Comparison of ENCODE assay signal across 8 cellular contexts in genomic region chr17:28723836-28724499, GRCh38. TPM values are rescaled to one million over a fixed set of nuclear protein-coding genes. Genes with fewer than 3 reads are reported as not detected.
DNase-seq lines count a peak whose midpoint lies in the region; ATAC-seq and TF ChIP-seq lines count a peak whose summit lies in the region.
"Not testable (repeated sequence)": the region's sequence is repeated elsewhere in the genome, so short reads cannot be mapped to it uniquely, and the experiment has no call there.

No MANE protein-coding gene starts in this region.

- not testable (repeated sequence) for H4K20me1 ChIP-seq in OCI-LY7 (ENCODE audit: insufficient read depth, low read length)

- H3K9ac ChIP-seq in adipocyte (ENCODE audit: low read length) = peak overlapping the region; percentile 95

- H3K27me3 Mint-ChIP-seq in CD4-positive, alpha-beta T cell; activated CD4-positive, alpha-beta T cell treated with anti-CD3 and anti-CD28 coated beads, Interleukin-2, amount 10 ng/mL, durations not matched to agents 7 days and 5 days; naive thymus-derived CD8-positive, alpha-beta T cell; stimulated activated naive CD8-positive, alpha-beta T cell treated with anti-CD3 and anti-CD28 coated beads, Interleukin-15, amount 100 ng/mL, for 72 hours: not testable (repeated sequence)

- H3K36me3 Mint-ChIP-seq in CD4-positive, alpha-beta T cell (ENCODE audit: low read depth) = peaks cover 72% of the 10 kb centered on the region
- H3K36me3 Mint-ChIP-seq in activated CD4-positive, alpha-beta T cell treated with anti-CD3 and anti-CD28 coated beads, Interleukin-2, amount 10 ng/mL, durations not matched to agents 7 days and 5 days (ENCODE audit: low read depth) = peaks cover 51% of the 10 kb centered on the region
- peaks cover 9 to 57% (median 25%) of the 10 kb centered on the region in 3 donors for H3K36me3 Mint-ChIP-seq in naive thymus-derived CD8-positive, alpha-beta T cell

- peaks cover 82% of the 10 kb centered on the region for H3K4me1 Mint-ChIP-seq in CD4-positive, alpha-beta T cell (ENCODE audit: low read depth)
- H3K4me1 Mint-ChIP-seq in activated CD4-positive, alpha-beta T cell treated with anti-CD3 and anti-CD28 coated beads, Interleukin-2, amount 10 ng/mL, durations not matched to agents 7 days and 5 days = peaks cover 74% of the 10 kb centered on the region
- H3K4me1 Mint-ChIP-seq in naive thymus-derived CD8-positive, alpha-beta T cell = peaks cover 25 to 83% (median 71%) of the 10 kb centered on the region in 4 donors
- peaks cover 79% of the 10 kb centered on the region for H3K4me1 Mint-ChIP-seq in stimulated activated naive CD8-positive, alpha-beta T cell treated with anti-CD3 and anti-CD28 coated beads, Interleukin-15, amount 100 ng/mL, for 72 hours

- H3K9me3 Mint-ChIP-seq in CD4-positive, alpha-beta T cell; activated CD4-positive, alpha-beta T cell treated with anti-CD3 and anti-CD28 coated beads, Interleukin-2, amount 10 ng/mL, durations not matched to agents 7 days and 5 days; naive thymus-derived CD8-positive, alpha-beta T cell; stimulated activated naive CD8-positive, alpha-beta T cell treated with anti-CD3 and anti-CD28 coated beads, Interleukin-15, amount 100 ng/mL, for 72 hours: not testable (repeated sequence)

- H3K27me3 ChIP-seq in CD4-positive, alpha-beta T cell (ENCODE audit: control insufficient read depth, insufficient read depth, low read length); HL-60 (ENCODE audit: insufficient read depth, poor library complexity, severe bottlenecking); adipocyte (replicated peaks; ENCODE audit: control insufficient read depth, insufficient read depth, low read length); esophagus (ENCODE audit: control insufficient read depth in 1 of 2, insufficient read depth in 2 of 2, low read length in 2 of 2): not testable (repeated sequence)

- H3K27ac ChIP-seq in CD4-positive, alpha-beta T cell (ENCODE audit: low read depth, low read length); HL-60 (replicated peaks): not testable (repeated sequence)
- H3K27ac ChIP-seq in OCI-LY7 (ENCODE audit: low read depth, low read length, poor library complexity, severe bottlenecking) (peak overlapping the region; percentile 82), esophagus (ENCODE audit: low read depth in 2 of 2, low read length in 1 of 2) (peak overlapping the region; percentile 30 to 93)

- not testable (repeated sequence) for H3K9me3 ChIP-seq in CD4-positive, alpha-beta T cell (ENCODE audit: control insufficient read depth, low read length); OCI-LY7 (ENCODE audit: low read length); adipocyte (ENCODE audit: control insufficient read depth, low read length); esophagus (ENCODE audit: control insufficient read depth in 2 of 2, insufficient read depth in 1 of 2, low read depth in 1 of 2, low read length in 1 of 2)

- H3K79me2 ChIP-seq in OCI-LY7 (ENCODE audit: insufficient read depth, low read depth, low read length) = peaks cover 35% of the 10 kb centered on the region

- intact Hi-C loops in CD4-positive, alpha-beta T cell (cut with DNase I, micrococcal nuclease) = loop anchor here in 1 of 2 experiments (2.0 kb wide), 1 partner anchor 393 kb away; no protein-coding TSS in a partner anchor
- intact Hi-C loops in OCI-LY7 (cut with micrococcal nuclease; ENCODE audit: unreplicated experiment) = not testable (repeated sequence)

- not testable (repeated sequence) for DNase-seq in CD4-positive, alpha-beta T cell; HL-60 (ENCODE audit: low read depth in 1 of 2, low spot score in 1 of 2); OCI-LY7 (ENCODE audit: low spot score); activated CD4-positive, alpha-beta T cell treated with anti-CD3 and anti-CD28 coated beads, Interleukin-2, amount 10 ng/mL, durations not matched to agents 7 days and 5 days; adipocyte (ENCODE audit: low read depth); naive thymus-derived CD8-positive, alpha-beta T cell; stimulated activated naive CD8-positive, alpha-beta T cell treated with anti-CD3 and anti-CD28 coated beads, Interleukin-15, amount 100 ng/mL, for 72 hours

- CTCF ChIA-PET in CD4-positive, alpha-beta T cell (lab: Charles Lee) = interaction anchor here (1.4 to 10.8 kb wide), 3 partner anchors 24 to 178 kb away, joined by 3 to 373 read pairs (median 70); partner anchors contain the start of gene TRAF4
- CTCF ChIA-PET in OCI-LY7 (lab: Charles Lee; ENCODE audit: unreplicated experiment) = not testable (repeated sequence)
- CTCF ChIA-PET in activated CD4-positive, alpha-beta T cell treated with anti-CD3 and anti-CD28 coated beads, Interleukin-2, amount 10 ng/mL, durations not matched to agents 7 days and 5 days (lab: Charles Lee) = interaction anchor here (1.1 kb wide), 1 partner anchor 26 kb away, joined by 3 read pairs; no protein-coding TSS in a partner anchor

- POLR2A ChIA-PET in CD4-positive, alpha-beta T cell (lab: Charles Lee) = interaction anchor here (5.7 to 6.5 kb wide), 2 partner anchors 13 to 227 kb away, joined by 58 to 149 read pairs; partner anchors contain the start of genes PHF12 and PROCA1
- POLR2A ChIA-PET in OCI-LY7 (lab: Charles Lee); activated CD4-positive, alpha-beta T cell treated with anti-CD3 and anti-CD28 coated beads, Interleukin-2, amount 10 ng/mL, durations not matched to agents 7 days and 5 days (lab: Charles Lee): not testable (repeated sequence)
- POLR2A ChIA-PET in naive thymus-derived CD8-positive, alpha-beta T cell (lab: Charles Lee) = interaction anchor here (0.7 to 7.5 kb wide), 3 partner anchors 13 to 227 kb away, joined by 3 to 365 read pairs (median 106); partner anchors contain the start of genes PHF12, PROCA1 and TRAF4

- peak overlapping the region; percentile 100 for H3K4me2 ChIP-seq in OCI-LY7 (ENCODE audit: low read length)

- peak overlapping the region; percentile 68 for H3K4me3 ChIP-seq in HL-60 (replicated peaks; ENCODE audit: insufficient read depth, low read length)
- H3K4me3 ChIP-seq in OCI-LY7 (ENCODE audit: low read depth, low read length, poor library complexity, severe bottlenecking); adipocyte (ENCODE audit: low read length); esophagus (ENCODE audit: low read depth in 1 of 2, low read length in 2 of 2): not testable (repeated sequence)

- not testable (repeated sequence) for BruUV-seq in OCI-LY7 (replicated peaks; lab: Mats Ljungman, UMichigan)

- H3K27ac Mint-ChIP-seq in CD4-positive, alpha-beta T cell = peak overlapping the region; percentile 67
- H3K27ac Mint-ChIP-seq in activated CD4-positive, alpha-beta T cell treated with anti-CD3 and anti-CD28 coated beads, Interleukin-2, amount 10 ng/mL, durations not matched to agents 7 days and 5 days = peak overlapping the region; percentile 71
- H3K27ac Mint-ChIP-seq in naive thymus-derived CD8-positive, alpha-beta T cell = peak overlapping the region in 8 of 10 donors; percentile 22 to 87 (median 70)
- not testable (repeated sequence) for H3K27ac Mint-ChIP-seq in stimulated activated naive CD8-positive, alpha-beta T cell treated with anti-CD3 and anti-CD28 coated beads, Interleukin-15, amount 100 ng/mL, for 72 hours

- H3K4me1 ChIP-seq in OCI-LY7 (ENCODE audit: insufficient read depth, low read length, poor library complexity, severe bottlenecking) = peaks cover 68% of the 10 kb centered on the region
- H3K4me1 ChIP-seq in adipocyte (ENCODE audit: control insufficient read depth, insufficient read depth, low read length) = peaks cover 56% of the 10 kb centered on the region
- H3K4me1 ChIP-seq in esophagus (ENCODE audit: control insufficient read depth in 2 of 2, insufficient read depth in 2 of 2, low read length in 1 of 2) = peaks cover 0 to 19% of the 10 kb centered on the region in 2 donors

- peak overlapping the region; percentile 86 for H3K4me3 Mint-ChIP-seq in CD4-positive, alpha-beta T cell
- H3K4me3 Mint-ChIP-seq in activated CD4-positive, alpha-beta T cell treated with anti-CD3 and anti-CD28 coated beads, Interleukin-2, amount 10 ng/mL, durations not matched to agents 7 days and 5 days = peak overlapping the region; percentile 5
- H3K4me3 Mint-ChIP-seq in naive thymus-derived CD8-positive, alpha-beta T cell = peak overlapping the region; percentile 26 to 98 (median 78)
- peak overlapping the region; percentile 98 to 100 for H3K4me3 Mint-ChIP-seq in stimulated activated naive CD8-positive, alpha-beta T cell treated with anti-CD3 and anti-CD28 coated beads, Interleukin-15, amount 100 ng/mL, for 72 hours

- WGBS in esophagus, 2 donors = 54 to 56% methylated on average over 4 of the region's 4 CpGs

- ATAC-seq in CD4-positive, alpha-beta T cell (ENCODE audit: poor library complexity); naive thymus-derived CD8-positive, alpha-beta T cell; stimulated activated naive CD8-positive, alpha-beta T cell treated with anti-CD3 and anti-CD28 coated beads, Interleukin-15, amount 100 ng/mL, for 72 hours: not testable (repeated sequence)

- H3K9me2 ChIP-seq in OCI-LY7 (ENCODE audit: insufficient read depth, low read length) = not testable (repeated sequence)

- H3K36me3 ChIP-seq in OCI-LY7 (ENCODE audit: insufficient read depth, low read length) (peaks cover 60% of the 10 kb centered on the region), adipocyte (ENCODE audit: control insufficient read depth, insufficient read depth, low read length, severe bottlenecking) (peaks cover 38% of the 10 kb centered on the region), esophagus (ENCODE audit: control insufficient read depth in 2 of 2, insufficient read depth in 2 of 2, low read length in 1 of 2) (peaks cover 0 to 17% of the 10 kb centered on the region in 2 donors)

- not testable (repeated sequence) for TF ChIP-seq CTCF in CD4-positive, alpha-beta T cell (IDR thresholded peaks at IDR 0.05); HL-60 (IDR thresholded peaks at IDR 0.05; ENCODE audit: insufficient read depth, low read length); OCI-LY7 (conservative IDR thresholded peaks at IDR 0.05; ENCODE audit: low read length)

- not testable (repeated sequence) for H2AFZ ChIP-seq in OCI-LY7 (ENCODE audit: low read length)

RNA-seq across cellular contexts. Expression of gene TLCD1, which starts 2.1 kb away (rescaled TPM):
- total RNA-seq in CD4-positive, alpha-beta T cell = under 1 TPM; 0.39 to 0.60 TPM
- total RNA-seq in OCI-LY7 (2014; rRNA removed; shearing (Covaris generic)) = 0.28 and 1.6 TPM in 2 replicates
- total RNA-seq in OCI-LY7 (2022) = 2.5 and 3.4 TPM in 2 replicates
- 1 to 10 TPM; 2.1 to 2.3 TPM for total RNA-seq in activated CD4-positive, alpha-beta T cell treated with anti-CD3 and anti-CD28 coated beads, Interleukin-2, amount 10 ng/mL, durations not matched to agents 7 days and 5 days
- polyA plus RNA-seq in esophagus = 10 to 100 TPM; 12.5 to 16.9 TPM
- under 1 TPM in 1 of 2 experiments, not detected in 1; 0.88 TPM for total RNA-seq in naive thymus-derived CD8-positive, alpha-beta T cell
- under 1 TPM in 1 of 3 donors, not detected in 2; 0.22 TPM for polyA plus RNA-seq in naive thymus-derived CD8-positive, alpha-beta T cell

RNA-seq across cellular contexts. Expression of gene RPL23A, which starts 4.2 kb away (rescaled TPM):
- total RNA-seq in CD4-positive, alpha-beta T cell = 1,000 to 10,000 TPM; 3,393 to 3,457 TPM
- total RNA-seq in OCI-LY7 (2014; rRNA removed; shearing (Covaris generic)) = 930 and 1,152 TPM in 2 replicates
- 2,557 and 2,633 TPM in 2 replicates for total RNA-seq in OCI-LY7 (2022)
- 1,000 to 10,000 TPM; 1,884 to 2,250 TPM for total RNA-seq in activated CD4-positive, alpha-beta T cell treated with anti-CD3 and anti-CD28 coated beads, Interleukin-2, amount 10 ng/mL, durations not matched to agents 7 days and 5 days
- polyA plus RNA-seq in esophagus = 1,000 to 10,000 TPM in 1 of 2 donors, 100 to 1,000 TPM in 1; 745 to 1,436 TPM
- 1,000 to 10,000 TPM; 3,189 to 3,253 TPM for total RNA-seq in naive thymus-derived CD8-positive, alpha-beta T cell
- 1,000 to 10,000 TPM; 6,432 to 6,679 (median 6,593) TPM for polyA plus RNA-seq in naive thymus-derived CD8-positive, alpha-beta T cell

RNA-seq across cellular contexts. Expression of gene NEK8, which starts 4.6 kb away (rescaled TPM):
- 1 to 10 TPM; 4.7 to 5.2 TPM for total RNA-seq in CD4-positive, alpha-beta T cell
- 12.2 and 17.0 TPM in 2 replicates for total RNA-seq in OCI-LY7 (2014; rRNA removed; shearing (Covaris generic))
- 14.0 and 15.1 TPM in 2 replicates for total RNA-seq in OCI-LY7 (2022)
- total RNA-seq in activated CD4-positive, alpha-beta T cell treated with anti-CD3 and anti-CD28 coated beads, Interleukin-2, amount 10 ng/mL, durations not matched to agents 7 days and 5 days = 1 to 10 TPM; 7.3 TPM
- 1 to 10 TPM; 2.6 to 5.3 TPM for polyA plus RNA-seq in esophagus
- 10 to 100 TPM; 12.8 to 15.1 TPM for total RNA-seq in naive thymus-derived CD8-positive, alpha-beta T cell
- polyA plus RNA-seq in naive thymus-derived CD8-positive, alpha-beta T cell = 1 to 10 TPM; 3.2 to 4.0 (median 3.4) TPM

RNA-seq across cellular contexts. Expression of gene RAB34, which starts 6.3 kb away (rescaled TPM):
- total RNA-seq in CD4-positive, alpha-beta T cell = 10 to 100 TPM; 20.7 to 21.3 TPM
- total RNA-seq in OCI-LY7 (2014; rRNA removed; shearing (Covaris generic)) = 0.22 TPM in 1 of 2 replicates, not detected in the other
- total RNA-seq in OCI-LY7 (2022) = 0.46 and 0.99 TPM in 2 replicates
- 10 to 100 TPM; 11.0 to 11.8 TPM for total RNA-seq in activated CD4-positive, alpha-beta T cell treated with anti-CD3 and anti-CD28 coated beads, Interleukin-2, amount 10 ng/mL, durations not matched to agents 7 days and 5 days
- polyA plus RNA-seq in esophagus = 10 to 100 TPM; 31.5 to 42.2 TPM
- total RNA-seq in naive thymus-derived CD8-positive, alpha-beta T cell = 1 to 10 TPM; 5.0 to 5.7 TPM
- polyA plus RNA-seq in naive thymus-derived CD8-positive, alpha-beta T cell = 10 to 100 TPM in 1 of 3 donors, 1 to 10 TPM in 2; 3.3 to 10.2 (median 7.7) TPM

RNA-seq across cellular contexts. Expression of gene PROCA1, which starts 12.3 kb away (rescaled TPM):
- total RNA-seq in CD4-positive, alpha-beta T cell = 1 to 10 TPM; 3.5 to 4.1 TPM
- 4.5 and 11.3 TPM in 2 replicates for total RNA-seq in OCI-LY7 (2014; rRNA removed; shearing (Covaris generic))
- 4.6 and 5.9 TPM in 2 replicates for total RNA-seq in OCI-LY7 (2022)
- 1 to 10 TPM; 5.5 to 5.7 TPM for total RNA-seq in activated CD4-positive, alpha-beta T cell treated with anti-CD3 and anti-CD28 coated beads, Interleukin-2, amount 10 ng/mL, durations not matched to agents 7 days and 5 days
- 1 to 10 TPM in 1 of 2 donors, under 1 TPM in 1; 0.59 to 2.0 TPM for polyA plus RNA-seq in esophagus
- total RNA-seq in naive thymus-derived CD8-positive, alpha-beta T cell = 10 to 100 TPM; 16.7 to 17.3 TPM
- polyA plus RNA-seq in naive thymus-derived CD8-positive, alpha-beta T cell = 1 to 10 TPM in 1 of 3 donors, under 1 TPM in 2; 0.16 to 2.0 (median 0.20) TPM

Comparison
In these comparisons a context has a peak if more than half of its experiments do, and no peak if none do; other contexts are left out.
1. H3K4me3 Mint-ChIP-seq: peak in every context shown above with its lines; median percentile 99 in stimulated activated naive CD8-positive, alpha-beta T cell treated with anti-CD3 and anti-CD28 coated beads, Interleukin-15, amount 100 ng/mL, for 72 hours; 86 in CD4-positive, alpha-beta T cell; 78 in naive thymus-derived CD8-positive, alpha-beta T cell; 5 in activated CD4-positive, alpha-beta T cell treated with anti-CD3 and anti-CD28 coated beads, Interleukin-2, amount 10 ng/mL, durations not matched to agents 7 days and 5 days.